ENCODE assay signal across 16 cellular contexts in genomic region chr1:202007279-202007678, GRCh38. TPM values are rescaled to one million over a fixed set of nuclear protein-coding genes. Genes with fewer than 3 reads are reported as not detected.
DNase-seq lines count a peak whose midpoint lies in the region; ATAC-seq and TF ChIP-seq lines count a peak whose summit lies in the region.
"Had no signal": no experiment of that assay in that cellular context is flagged by ENCODE, and none has a peak within 500 bp of the region (broad histone marks: within the 10 kb centered on the region; RNA-seq: fewer than 3 reads in every experiment).

No MANE protein-coding gene starts in this region.

- H2AFZ ChIP-seq in PC-9, result no peak overlapping the region

- H3K9me2 ChIP-seq in PC-9 (ENCODE audit: insufficient read depth), result no peaks in the 10 kb centered on the region

- no peaks in the 10 kb centered on the region for H3K27me3 Mint-ChIP-seq in activated T-cell treated with anti-CD3 and anti-CD28 coated beads, Interleukin-2, amount 50 U/mL, for 24 hours
- H3K27me3 Mint-ChIP-seq: CD4-positive, CD25-positive, alpha-beta regulatory T cell; naive B cell had no signal

- TF ChIP-seq CTCF in PC-9 (conservative IDR thresholded peaks at IDR 0.05) (no peak), upper lobe of right lung (IDR thresholded peaks at IDR 0.05) (no peak)

- H3K4me3 ChIP-seq in PC-9 (peak overlapping the region; percentile 40; the same call in 1 of the 2 replicates), esophagus (ENCODE audit: low read depth in 1 of 2, low read length in 2 of 2) (peak overlapping the region; percentile 20 to 31), mucosa of stomach (ENCODE audit: low read length) (peak overlapping the region; percentile 24), upper lobe of right lung (no peak overlapping the region)
- H3K4me3 ChIP-seq: MG63 had no signal

- H3K27ac Mint-ChIP-seq in activated T-cell treated with anti-CD3 and anti-CD28 coated beads, Interleukin-2, amount 50 U/mL, for 24 hours, result no peak overlapping the region
- H3K27ac Mint-ChIP-seq: CD4-positive, CD25-positive, alpha-beta regulatory T cell; naive B cell had no signal

- intact Hi-C loops in PC-9 (cut with micrococcal nuclease; ENCODE audit: unreplicated experiment) (no loop called here), upper lobe of right lung (cut with DNase I) (loop anchor here (10.0 kb wide), 1 partner anchor 278 kb away; no protein-coding TSS in a partner anchor)

- peak; percentile 5 for ATAC-seq in upper lobe of right lung

- BruUV-seq in PC-9 (replicated peaks; lab: Mats Ljungman, UMichigan), result no TSS peak

- H3K27me3 ChIP-seq in PC-9 (ENCODE audit: insufficient read depth, low read depth) (no peaks in the 10 kb centered on the region), esophagus (ENCODE audit: control insufficient read depth in 1 of 2, insufficient read depth in 2 of 2, low read length in 2 of 2) (no peaks in the 10 kb centered on the region), mucosa of stomach (ENCODE audit: control insufficient read depth, insufficient read depth, low read length) (no peaks in the 10 kb centered on the region), upper lobe of right lung (no peaks in the 10 kb centered on the region)
- H3K27me3 ChIP-seq: MG63 had no signal

- peaks cover 17% of the 10 kb centered on the region for H4K20me1 ChIP-seq in PC-9 (ENCODE audit: insufficient read depth)

- 46 to 50% methylated on average over 8 of the region's 8 CpGs for WGBS in esophagus, 2 donors

- no peaks in the 10 kb centered on the region for H3K4me1 Mint-ChIP-seq in activated T-cell treated with anti-CD3 and anti-CD28 coated beads, Interleukin-2, amount 50 U/mL, for 24 hours (ENCODE audit: low read depth)

- peaks cover 62% of the 10 kb centered on the region for H3F3A ChIP-seq in PC-9 (ENCODE audit: insufficient read depth, low read depth)

- H3K4me2 ChIP-seq in PC-9, result peak overlapping the region; percentile 77

- H3K36me3 ChIP-seq in PC-9 (ENCODE audit: low read depth) (peaks cover 21% of the 10 kb centered on the region), esophagus (ENCODE audit: control insufficient read depth in 2 of 2, insufficient read depth in 2 of 2, low read length in 1 of 2) (peaks cover 10 to 35% of the 10 kb centered on the region in 2 donors), mucosa of stomach (ENCODE audit: control insufficient read depth, insufficient read depth, low read length) (peaks cover 34% of the 10 kb centered on the region), upper lobe of right lung (peaks cover 50% of the 10 kb centered on the region)

- H3K4me1 ChIP-seq in PC-9 (replicated peaks; ENCODE audit: insufficient read depth) (peaks cover 47% of the 10 kb centered on the region), esophagus (ENCODE audit: control insufficient read depth in 2 of 2, insufficient read depth in 2 of 2, low read length in 1 of 2) (peaks cover 0 to 9% of the 10 kb centered on the region in 2 donors), mucosa of stomach (ENCODE audit: control insufficient read depth, insufficient read depth, low read length) (peaks cover 22% of the 10 kb centered on the region), upper lobe of right lung (no peaks in the 10 kb centered on the region)

- H3K27ac ChIP-seq in PC-9 (peak overlapping the region; percentile 97), esophagus (ENCODE audit: low read depth in 2 of 2, low read length in 1 of 2) (peak overlapping the region; percentile 25 to 53), upper lobe of right lung (peak overlapping the region; percentile 80)

- H3K9me3 Mint-ChIP-seq in activated T-cell treated with anti-CD3 and anti-CD28 coated beads, Interleukin-2, amount 50 U/mL, for 24 hours, result no peaks in the 10 kb centered on the region
- H3K9me3 Mint-ChIP-seq: CD4-positive, CD25-positive, alpha-beta regulatory T cell; naive B cell had no signal

- H3K79me2 ChIP-seq in PC-9 (ENCODE audit: low read depth), result peaks cover 44% of the 10 kb centered on the region

- POLR2A ChIA-PET in PC-9 (lab: Charles Lee; ENCODE audit: unreplicated experiment), result interaction anchor here (0.6 to 1.6 kb wide), 8 partner anchors 10 to 1268 kb away, joined by 3 to 7 read pairs (median 4); no protein-coding TSS in a partner anchor

- H3K36me3 Mint-ChIP-seq in activated T-cell treated with anti-CD3 and anti-CD28 coated beads, Interleukin-2, amount 50 U/mL, for 24 hours (ENCODE audit: low read depth), result peaks cover 46% of the 10 kb centered on the region

- no peak for DNase-seq in PC-9
- no peak for DNase-seq in upper lobe of right lung
- DNase-seq in activated T-cell treated with anti-CD3 and anti-CD28 coated beads, Interleukin-2, amount 50 U/mL, for 24 hours, result no peak
- no peak for DNase-seq in medulla oblongata (ENCODE audit: extremely low spot score)
- DNase-seq in germinal center (ENCODE audit: low spot score), result no peak
- DNase-seq: activated effector memory CD4-positive, alpha-beta T cell treated with anti-CD3 and anti-CD28 coated beads, Interleukin-2, amount 50 U/mL, for 16 hours; anterior cingulate cortex; CD4-positive, CD25-positive, alpha-beta regulatory T cell; DND-41; kidney; MG63; naive B cell; NCI-H2081; substantia nigra had no signal

- H3K9ac ChIP-seq in mucosa of stomach (ENCODE audit: low read length), result peak overlapping the region; percentile 40

- H3K4me3 Mint-ChIP-seq in activated T-cell treated with anti-CD3 and anti-CD28 coated beads, Interleukin-2, amount 50 U/mL, for 24 hours, result no peak overlapping the region
- H3K4me3 Mint-ChIP-seq: CD4-positive, CD25-positive, alpha-beta regulatory T cell; naive B cell had no signal

- H3K9me3 ChIP-seq in PC-9 (ENCODE audit: insufficient read depth, low read depth) (no peaks in the 10 kb centered on the region), esophagus (ENCODE audit: control insufficient read depth in 2 of 2, insufficient read depth in 1 of 2, low read depth in 1 of 2, low read length in 1 of 2) (no peaks in the 10 kb centered on the region), mucosa of stomach (ENCODE audit: control insufficient read depth, low read length) (no peaks in the 10 kb centered on the region), upper lobe of right lung (no peaks in the 10 kb centered on the region)
- H3K9me3 ChIP-seq: MG63 had no signal

- CTCF ChIA-PET in PC-9 (lab: Charles Lee), result interaction anchor here (0.6 to 1.2 kb wide), 3 partner anchors 80 to 111 kb away, joined by 3 to 8 read pairs (median 3); no protein-coding TSS in a partner anchor

RNA-seq across cellular contexts. Expression of gene ELF3, which starts 3.1 kb away (rescaled TPM):
- total RNA-seq in PC-9 (2021) (295 and 318 TPM in 2 replicates), upper lobe of right lung (62.9 TPM)
- polyA plus RNA-seq in esophagus, result 100 to 1,000 TPM; 440 to 749 TPM
- polyA plus RNA-seq: CD4-positive, CD25-positive, alpha-beta regulatory T cell had no signal

RNA-seq across cellular contexts. Expression of gene RNPEP, which starts 24.8 kb away (rescaled TPM):
- total RNA-seq in PC-9 (2021) (108 and 123 TPM in 2 replicates), upper lobe of right lung (61.7 TPM)
- polyA plus RNA-seq in esophagus, result 10 to 100 TPM; 45.3 to 52.3 TPM

RNA-seq across cellular contexts. Expression of gene TIMM17A, which starts 52.0 kb away (rescaled TPM):
- total RNA-seq in PC-9 (2021) (55.7 and 60.4 TPM in 2 replicates), upper lobe of right lung (33.9 TPM)
- polyA plus RNA-seq in esophagus, result 10 to 100 TPM; 21.7 to 37.4 TPM

Comparison
In these comparisons a context has a peak if more than half of its experiments do, and no peak if none do; other contexts are left out.
1. H3K27ac ChIP-seq: peak in every context shown above with its lines; median percentile 97 in PC-9; 80 in upper lobe of right lung; 39 in esophagus.